In genomic region chr12:109912790-109913189, GRCh38 we compare ENCODE assay signal across 18 cellular contexts. TPM values are rescaled to one million over a fixed set of nuclear protein-coding genes. Genes with fewer than 3 reads are reported as not detected.
DNase-seq lines count a peak whose midpoint lies in the region; ATAC-seq and TF ChIP-seq lines count a peak whose summit lies in the region.
"Had no signal": no experiment of that assay in that cellular context is flagged by ENCODE, and none has a peak within 500 bp of the region (broad histone marks: within the 10 kb centered on the region; RNA-seq: fewer than 3 reads in every experiment).

No MANE protein-coding gene starts in this region.

- no peaks in the 10 kb centered on the region for H3K9me3 ChIP-seq in heart right ventricle
- H3K9me3 ChIP-seq in HAP-1, result no peaks in the 10 kb centered on the region
- H3K9me3 ChIP-seq: BLaER1 treated with 17β-estradiol and CSF1 and Interleukin-3, amounts not matched to agents 10 nM and 100 nM had no signal

- H3K27ac Mint-ChIP-seq in activated naive CD4-positive, alpha-beta T cell treated with anti-CD3 and anti-CD28 coated beads, Interleukin-2, amount 50 U/mL, for 72 hours, result peak overlapping the region; percentile 36 to 66
- peak overlapping the region; percentile 46 for H3K27ac Mint-ChIP-seq in stimulated activated memory B cell treated with anti-CD40 and anti-IgM and Interleukin-4, amounts not matched to agents 10 μg/mL and 1 μg/mL and 100 μg/mL, for 72 hours
- H3K27ac Mint-ChIP-seq in WTC11, result no peak overlapping the region

- H3K36me3 Mint-ChIP-seq in activated naive CD4-positive, alpha-beta T cell treated with anti-CD3 and anti-CD28 coated beads, Interleukin-2, amount 50 U/mL, for 72 hours, result peaks cover 11 to 17% of the 10 kb centered on the region in 2 donors
- H3K36me3 Mint-ChIP-seq in stimulated activated memory B cell treated with anti-CD40 and anti-IgM and Interleukin-4, amounts not matched to agents 10 μg/mL and 1 μg/mL and 100 μg/mL, for 72 hours, result peaks cover 63% of the 10 kb centered on the region
- H3K36me3 Mint-ChIP-seq in WTC11, result peaks cover 20% of the 10 kb centered on the region; the same call in 1 of the 2 replicates

- no peaks in the 10 kb centered on the region for H3K4me1 Mint-ChIP-seq in stimulated activated memory B cell treated with anti-CD40 and anti-IgM and Interleukin-4, amounts not matched to agents 10 μg/mL and 1 μg/mL and 100 μg/mL, for 72 hours
- H3K4me1 Mint-ChIP-seq in WTC11, result peaks cover 13% of the 10 kb centered on the region

- H3K4me3 ChIP-seq in heart right ventricle (no peak overlapping the region), HAP-1 (no peak overlapping the region)
- H3K4me3 ChIP-seq: BLaER1 treated with 17β-estradiol and CSF1 and Interleukin-3, amounts not matched to agents 10 nM and 100 nM had no signal

- CTCF ChIA-PET in WTC11 (lab: Charles Lee), result interaction anchor here (2.7 kb wide), 1 partner anchor 59 kb away, joined by 11 read pairs; no protein-coding TSS in a partner anchor

- H3K27me3 ChIP-seq in heart right ventricle (no peaks in the 10 kb centered on the region), HAP-1 (ENCODE audit: low read depth) (no peaks in the 10 kb centered on the region)
- H3K27me3 ChIP-seq: BLaER1 treated with 17β-estradiol and CSF1 and Interleukin-3, amounts not matched to agents 10 nM and 100 nM had no signal

- no peak overlapping the region for H3K4me3 Mint-ChIP-seq in stimulated activated memory B cell treated with anti-CD40 and anti-IgM and Interleukin-4, amounts not matched to agents 10 μg/mL and 1 μg/mL and 100 μg/mL, for 72 hours
- no peak overlapping the region for H3K4me3 Mint-ChIP-seq in WTC11

- H3K27ac ChIP-seq in heart right ventricle, result peak overlapping the region in 2 of 10 donors; percentile 31 to 39
- H3K27ac ChIP-seq: BLaER1 treated with 17β-estradiol and CSF1 and Interleukin-3, amounts not matched to agents 10 nM and 100 nM had no signal

- intact Hi-C loops in heart right ventricle (cut with DNase I), result no loop called here
- intact Hi-C loops in Right ventricle myocardium superior (cut with DNase I), result no loop called here

- H3K4me1 ChIP-seq in heart right ventricle, result peaks cover 0 to 4% (median 0%) of the 10 kb centered on the region in 9 donors
- no peaks in the 10 kb centered on the region for H3K4me1 ChIP-seq in HAP-1
- H3K4me1 ChIP-seq: BLaER1 treated with 17β-estradiol and CSF1 and Interleukin-3, amounts not matched to agents 10 nM and 100 nM had no signal

- POLR2A ChIA-PET in WTC11 (lab: Charles Lee), result interaction anchor here (0.5 kb wide), 1 partner anchor 51 kb away, joined by 6 read pairs; no protein-coding TSS in a partner anchor

- no peaks in the 10 kb centered on the region for H3K27me3 Mint-ChIP-seq in stimulated activated memory B cell treated with anti-CD40 and anti-IgM and Interleukin-4, amounts not matched to agents 10 μg/mL and 1 μg/mL and 100 μg/mL, for 72 hours
- peaks cover 32% of the 10 kb centered on the region for H3K27me3 Mint-ChIP-seq in WTC11 (ENCODE audit: low read depth)

- peak in 1 of 2 donors; percentile 38 for DNase-seq in heart right ventricle
- no peak for DNase-seq in Right ventricle myocardium superior
- no peak for DNase-seq in activated naive CD4-positive, alpha-beta T cell treated with anti-CD3 and anti-CD28 coated beads, Interleukin-2, amount 50 U/mL, for 72 hours (ENCODE audit: low spot score in 2 of 2)
- DNase-seq in lung microvascular endothelial cell (ENCODE audit: low read depth in 2 of 2), result peak; percentile 37 to 55
- DNase-seq in WTC11 (ENCODE audit: low spot score), result no peak
- no peak for DNase-seq in HAP-1 (ENCODE audit: low spot score in 2 of 2)
- DNase-seq: DMS79, KG1, NCI-H1417, NCI-H187, NCI-H2107, NCI-H510A treated with DMSO at 0.1 percent for 48 hours, NCI-H774, SHP77 treated with DMSO at 0.1 percent for 48 hours had no signal

- no peaks in the 10 kb centered on the region for H3K9me3 Mint-ChIP-seq in activated naive CD4-positive, alpha-beta T cell treated with anti-CD3 and anti-CD28 coated beads, Interleukin-2, amount 50 U/mL, for 72 hours
- no peaks in the 10 kb centered on the region for H3K9me3 Mint-ChIP-seq in stimulated activated memory B cell treated with anti-CD40 and anti-IgM and Interleukin-4, amounts not matched to agents 10 μg/mL and 1 μg/mL and 100 μg/mL, for 72 hours
- no peaks in the 10 kb centered on the region for H3K9me3 Mint-ChIP-seq in WTC11

- in situ Hi-C loops in HAP-1 (cut with MboI; ENCODE audit: low sequenced_read_pairs), result no loop called here

- peak in 5 of 8 donors; percentile 10 to 77 (median 44) for ATAC-seq in heart right ventricle
- ATAC-seq in Right ventricle myocardium superior (ENCODE audit: poor library complexity), result no peak
- ATAC-seq in activated naive CD4-positive, alpha-beta T cell treated with anti-CD3 and anti-CD28 coated beads, Interleukin-2, amount 50 U/mL, for 72 hours, result no peak
- ATAC-seq in stimulated activated memory B cell treated with anti-CD40 and anti-IgM and Interleukin-4, amounts not matched to agents 10 μg/mL and 1 μg/mL and 100 μg/mL, for 72 hours, result no peak
- ATAC-seq in GM19395 (IDR thresholded peaks at IDR 0.05; ENCODE audit: unreplicated experiment), result no peak
- ATAC-seq in WTC11, result no peak
- ATAC-seq: HepG2 had no signal

- 67 to 76% methylated on average over 12 of the region's 12 CpGs for WGBS in heart right ventricle, 2 donors

- no peak for TF ChIP-seq CTCF in heart right ventricle (IDR thresholded peaks at IDR 0.05)
- TF ChIP-seq CTCF in WTC11 (IDR thresholded peaks at IDR 0.05), result no peak

- H3K36me3 ChIP-seq in heart right ventricle, result peaks cover 3 to 100% (median 56%) of the 10 kb centered on the region in 9 donors
- peaks cover 50% of the 10 kb centered on the region for H3K36me3 ChIP-seq in HAP-1 (replicated peaks)

TF ChIP-seq in WTC11, 78 proteins besides CTCF, POLR2A, EP300 and RAD21:
- no peak for TF ChIP-seq ELF4 (CRISPR knock-in tag; IDR thresholded peaks at IDR 0.05; ENCODE audit: low read depth)
- TF ChIP-seq E2F5 (CRISPR knock-in tag; IDR thresholded peaks at IDR 0.05), result no peak
- no peak for TF ChIP-seq HMGA2 (CRISPR knock-in tag; IDR thresholded peaks at IDR 0.05)
- no peak for TF ChIP-seq GABPB1 (CRISPR knock-in tag; IDR thresholded peaks at IDR 0.05)
- TF ChIP-seq ZNF281 (CRISPR knock-in tag; IDR thresholded peaks at IDR 0.05), result no peak
- no peak for TF ChIP-seq NR2C2 (CRISPR knock-in tag; IDR thresholded peaks at IDR 0.05)
- TF ChIP-seq RELA (CRISPR knock-in tag; IDR thresholded peaks at IDR 0.05; ENCODE audit: borderline replicate concordance), result no peak
- TF ChIP-seq NFE2L1 (CRISPR knock-in tag; IDR thresholded peaks at IDR 0.05), result no peak
- TF ChIP-seq MLX (CRISPR knock-in tag; IDR thresholded peaks at IDR 0.05), result no peak
- TF ChIP-seq ZNF121 (CRISPR knock-in tag; IDR thresholded peaks at IDR 0.05), result no peak
- no peak for TF ChIP-seq FOXK1 (CRISPR knock-in tag; IDR thresholded peaks at IDR 0.05)

RNA-seq across cellular contexts. Expression of gene TCHP, which starts 12.7 kb away (rescaled TPM):
- total RNA-seq in heart right ventricle (10 to 100 TPM in 4 of 10 donors, 1 to 10 TPM in 6; 7.0 to 14.1 (median 9.1) TPM), Right ventricle myocardium superior (8.3 TPM), lung microvascular endothelial cell (4.6 and 5.8 TPM in 2 replicates), WTC11 (2021) (7.9 to 10.1 TPM (median 10.0 TPM) in 3 replicates)
- polyA plus RNA-seq in heart right ventricle, result 10 to 100 TPM in 1 of 2 donors, 1 to 10 TPM in 1; 7.3 to 13.2 TPM
- total RNA-seq in activated naive CD4-positive, alpha-beta T cell treated with anti-CD3 and anti-CD28 coated beads, Interleukin-2, amount 50 U/mL, for 72 hours, result 10 to 100 TPM; 14.9 to 18.3 TPM

RNA-seq across cellular contexts. Expression of gene GLTP, which starts 32.4 kb away (rescaled TPM):
- total RNA-seq in heart right ventricle (10 to 100 TPM; 18.0 to 28.0 (median 22.0) TPM), Right ventricle myocardium superior (18.6 TPM), lung microvascular endothelial cell (41.8 and 44.6 TPM in 2 replicates), WTC11 (2021) (21.6 to 25.8 TPM (median 22.8 TPM) in 3 replicates)
- polyA plus RNA-seq in heart right ventricle, result 10 to 100 TPM; 19.4 to 23.1 TPM
- 10 to 100 TPM; 22.2 to 24.9 TPM for total RNA-seq in activated naive CD4-positive, alpha-beta T cell treated with anti-CD3 and anti-CD28 coated beads, Interleukin-2, amount 50 U/mL, for 72 hours

Comparison
In these comparisons a context has a peak if more than half of its experiments do, and no peak if none do; other contexts are left out.
1. ATAC-seq: peak in heart right ventricle (5 of 8); none in Right ventricle myocardium superior (single experiment), activated naive CD4-positive, alpha-beta T cell treated with anti-CD3 and anti-CD28 coated beads, Interleukin-2, amount 50 U/mL, for 72 hours (0 of 2), stimulated activated memory B cell treated with anti-CD40 and anti-IgM and Interleukin-4, amounts not matched to agents 10 μg/mL and 1 μg/mL and 100 μg/mL, for 72 hours (single experiment), GM19395 (single experiment) and WTC11 (single experiment).
2. DNase-seq: peak in lung microvascular endothelial cell (2 of 2); none in Right ventricle myocardium superior (single experiment), activated naive CD4-positive, alpha-beta T cell treated with anti-CD3 and anti-CD28 coated beads, Interleukin-2, amount 50 U/mL, for 72 hours (0 of 2), WTC11 (single experiment) and HAP-1 (0 of 2).